ENCODE assay signal across 12 cellular contexts in the genomic region with DNA sequence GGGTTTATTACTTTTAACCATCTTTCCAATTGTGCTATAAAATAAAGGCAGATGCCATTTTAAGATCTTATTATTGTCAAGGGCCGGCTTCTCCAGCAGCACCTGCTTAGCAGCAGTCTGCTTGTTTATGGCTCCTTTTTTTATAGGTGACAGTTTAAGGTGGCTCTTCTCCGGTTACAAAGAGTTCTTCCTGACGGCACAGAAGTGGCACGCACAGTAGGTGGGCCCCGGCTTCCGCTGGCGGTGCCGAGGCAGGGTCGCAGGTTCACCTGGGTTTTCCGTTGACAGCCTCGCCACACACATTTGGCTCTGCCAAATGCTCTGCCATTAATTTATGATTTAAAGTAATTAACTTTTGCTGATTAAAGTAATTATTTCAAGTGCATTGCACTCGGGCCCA.
"Had no signal": no experiment of that assay in that cellular context is flagged by ENCODE, and none has a peak within 500 bp of the region (broad histone marks: within the 10 kb centered on the region; RNA-seq: fewer than 3 reads in every experiment).

No MANE protein-coding gene starts in this region.

- H3K9me3 ChIP-seq: esophagus muscularis mucosa, right lobe of liver had no signal

- H3K4me1 ChIP-seq: esophagus muscularis mucosa, foreskin keratinocyte, right lobe of liver, tibial nerve had no signal

- H3K27ac ChIP-seq: esophagus muscularis mucosa, foreskin keratinocyte, right lobe of liver, tibial nerve had no signal

- DNase-seq: activated CD4-positive, alpha-beta T cell treated with anti-CD3 and anti-CD28 coated beads for 1 hour; activated CD4-positive, alpha-beta T cell treated with anti-CD3 and anti-CD28 coated beads, Interleukin-2, amount 50 U/mL, for 48 hours; activated CD8-positive, alpha-beta memory T cell treated with anti-CD3 and anti-CD28 coated beads, Interleukin-2, amount 10 ng/mL, durations not matched to agents 7 days and 5 days; activated gamma-delta T cell; activated T-cell treated with anti-CD3 and anti-CD28 coated beads, Interleukin-2, amount 50 U/mL, for 4 hours; foreskin keratinocyte; head of caudate nucleus; left colon; mammary epithelial cell had no signal

- H3K36me3 ChIP-seq: esophagus muscularis mucosa, right lobe of liver, tibial nerve had no signal

- H3K27me3 ChIP-seq: foreskin keratinocyte, right lobe of liver had no signal

- H3K4me3 ChIP-seq: esophagus muscularis mucosa, right lobe of liver, tibial nerve had no signal
